ENCODE assay signal across 8 cellular contexts in genomic region chr11:61817471-61818202, GRCh38. TPM values are rescaled to one million over a fixed set of nuclear protein-coding genes. Genes with fewer than 3 reads are reported as not detected.
DNase-seq lines count a peak whose midpoint lies in the region; ATAC-seq and TF ChIP-seq lines count a peak whose summit lies in the region.
"Had no signal": no experiment of that assay in that cellular context is flagged by ENCODE, and none has a peak within 500 bp of the region (broad histone marks: within the 10 kb centered on the region; RNA-seq: fewer than 3 reads in every experiment).

No MANE protein-coding gene starts in this region.

- TF ChIP-seq CTCF in H9 (conservative IDR thresholded peaks at IDR 0.05) (no peak), SU-DHL-6 (IDR thresholded peaks at IDR 0.05; ENCODE audit: insufficient read depth, low read length, poor library complexity, severe bottlenecking) (no peak), foreskin keratinocyte (conservative IDR thresholded peaks at IDR 0.05) (no peak), spleen (IDR thresholded peaks at IDR 0.05 in 8 of 11, conservative IDR thresholded peaks at IDR 0.05 in 3 of 11) (no peak)

- H3K4me3 Mint-ChIP-seq in H9 = peak overlapping the region; percentile 84 to 94

- no peaks in the 10 kb centered on the region for H3K36me3 ChIP-seq in SU-DHL-6 (ENCODE audit: low read length)
- no peaks in the 10 kb centered on the region for H3K36me3 ChIP-seq in spleen
- H3K36me3 ChIP-seq: neutrophil had no signal

- no peak overlapping the region for H2BK15ac ChIP-seq in H9 (ENCODE audit: low read depth, low read length)

- peaks cover 0 to 2% of the 10 kb centered on the region in 2 experiments; a peak in 2 of 5 replicates for H3K9me3 Mint-ChIP-seq in H9

- H3K14ac ChIP-seq in H9 (ENCODE audit: insufficient read depth, low read length) = peak overlapping the region; percentile 79; the same call in 1 of the 2 replicates

- no peak overlapping the region for H2BK20ac ChIP-seq in H9 (ENCODE audit: low read depth, low read length, poor library complexity, severe bottlenecking)

- H3K4me1 ChIP-seq in H9 (ENCODE audit: insufficient read depth, low read length) (peaks cover 8% of the 10 kb centered on the region), foreskin keratinocyte (peaks cover 25% of the 10 kb centered on the region), spleen (peaks cover 3 to 39% (median 26%) of the 10 kb centered on the region in 6 donors)

- H3K27ac Mint-ChIP-seq in H9 = peak overlapping the region; percentile 84 to 96 (median 93)

- H3K9me2 ChIP-seq in SU-DHL-6 (replicated peaks; ENCODE audit: insufficient read depth, low read length) = no peaks in the 10 kb centered on the region

- H3K27ac ChIP-seq in H9 (ENCODE audit: insufficient read length, low read depth, low read length) (no peak overlapping the region), SU-DHL-6 (ENCODE audit: low read depth, low read length) (0 out of 2 replicates have a peak overlapping the region, but pooled peaks have one; percentile 10), foreskin keratinocyte (peak overlapping the region; percentile 17), spleen (peak overlapping the region in 7 of 8 donors; percentile 87 to 95 (median 92))

- no peak for ATAC-seq in foreskin keratinocyte
- ATAC-seq in HG02884 (IDR thresholded peaks at IDR 0.05; ENCODE audit: unreplicated experiment) = no peak

- no peaks in the 10 kb centered on the region for H3K9me3 ChIP-seq in H9 (ENCODE audit: control insufficient read depth, low read depth, low read length)
- H3K9me3 ChIP-seq in SU-DHL-6 (ENCODE audit: insufficient read depth, low read length) = no peaks in the 10 kb centered on the region
- no peaks in the 10 kb centered on the region for H3K9me3 ChIP-seq in spleen
- H3K9me3 ChIP-seq: neutrophil had no signal

- no peak overlapping the region for H3T11ph ChIP-seq in H9 (ENCODE audit: low read length)

- no CpG with 5 or more reads among the region's 6 CpGs for WGBS in H9 (ENCODE audit: extremely low coverage, insufficient read length, low lambda C conversion rate)
- 81 to 87% (median 85%) methylated on average over 6 of the region's 6 CpGs for WGBS in spleen, 5 donors

- H3K4me3 ChIP-seq in SU-DHL-6 (ENCODE audit: insufficient read depth, low read length, poor library complexity, severe bottlenecking) (peak overlapping the region; percentile 64), spleen (peak overlapping the region in 7 of 8 donors; percentile 56 to 85 (median 70))

- H2BK120ac ChIP-seq in H9 (ENCODE audit: low read depth, low read length, poor library complexity, severe bottlenecking) = no peak overlapping the region

- H3K9ac ChIP-seq in H9 (ENCODE audit: extremely low read depth, insufficient read length, low read length) = peak overlapping the region; percentile 74
- peak overlapping the region; percentile 73 for H3K9ac ChIP-seq in SU-DHL-6 (ENCODE audit: low read length)

- DNase-seq in H9 (no peak), foreskin keratinocyte (peak in 1 of 2 donors; percentile 12), spleen (no peak), UCSD-AML1 (lab: John Stamatoyannopoulos, UW; ENCODE audit: unreplicated experiment) (no peak)
- DNase-seq in activated CD4-positive, CD25-positive, alpha-beta regulatory T cell (lab: John Stamatoyannopoulos, UW) = no peak

- H2AFZ ChIP-seq in H9 (ENCODE audit: low read length) (no peak overlapping the region), SU-DHL-6 (ENCODE audit: low read depth, low read length, severe bottlenecking) (peak overlapping the region; percentile 65)

- H3K23me2 ChIP-seq in H9 (ENCODE audit: insufficient read length, low read depth, low read length, poor library complexity, severe bottlenecking) = peaks cover 6% of the 10 kb centered on the region

- no peaks in the 10 kb centered on the region for H3K27me3 Mint-ChIP-seq in H9 (ENCODE audit: low read depth)

- peaks cover 20% of the 10 kb centered on the region for H3F3A ChIP-seq in SU-DHL-6 (ENCODE audit: insufficient read depth)

- intact Hi-C loops in spleen (cut with DNase I; ENCODE audit: low total_unique reads) = no loop called here

- no peak overlapping the region for H4K91ac ChIP-seq in H9 (ENCODE audit: insufficient read length, low read depth, low read length)

- TF ChIP-seq POLR2A in spleen (IDR thresholded peaks at IDR 0.05) = no peak

- peak overlapping the region; percentile 41 for H3K4me2 ChIP-seq in H9 (ENCODE audit: insufficient read depth, insufficient read length, low read length)
- peak overlapping the region; percentile 64 for H3K4me2 ChIP-seq in SU-DHL-6 (ENCODE audit: low read depth, low read length, poor library complexity, severe bottlenecking)

- H3K4ac ChIP-seq in H9 (ENCODE audit: low read depth, low read length) = no peak overlapping the region

- H3K56ac ChIP-seq in H9 (ENCODE audit: insufficient read length, low read depth, low read length) = no peak overlapping the region

- no peak overlapping the region for H2BK5ac ChIP-seq in H9 (ENCODE audit: insufficient read length, low read length)

- H2AK5ac ChIP-seq in H9 (ENCODE audit: insufficient read length, low read length) = no peak overlapping the region

- no peak overlapping the region for H2BK12ac ChIP-seq in H9 (ENCODE audit: insufficient read length, low read depth, low read length)

- H4K8ac ChIP-seq in H9 (replicated peaks; ENCODE audit: insufficient read length, low read depth, low read length) = no peak overlapping the region

- no peak overlapping the region for H3K23ac ChIP-seq in H9 (ENCODE audit: insufficient read length, low read depth, low read length)

- no peaks in the 10 kb centered on the region for H3K79me1 ChIP-seq in H9 (ENCODE audit: insufficient read depth, low read depth, low read length, poor library complexity, severe bottlenecking)

- H4K20me1 ChIP-seq in H9 (ENCODE audit: control insufficient read depth, insufficient read depth, insufficient read length) = no peaks in the 10 kb centered on the region
- H4K20me1 ChIP-seq in SU-DHL-6 (ENCODE audit: low read depth, low read length) = no peaks in the 10 kb centered on the region

- peaks cover 19 to 22% of the 10 kb centered on the region in 2 experiments for H3K4me1 Mint-ChIP-seq in H9

- H3K36me3 Mint-ChIP-seq in H9 (ENCODE audit: insufficient read depth in 1 of 3, low read depth in 3 of 3) = peaks cover 18 to 25% (median 19%) of the 10 kb centered on the region in 3 experiments; a peak in 6 of 7 replicates

- no peaks in the 10 kb centered on the region for H3K27me3 ChIP-seq in H9 (ENCODE audit: insufficient read depth, low read length)
- no peaks in the 10 kb centered on the region for H3K27me3 ChIP-seq in SU-DHL-6 (ENCODE audit: low read length)
- no peaks in the 10 kb centered on the region for H3K27me3 ChIP-seq in foreskin keratinocyte
- H3K27me3 ChIP-seq in spleen (replicated peaks in 1 of 7) = peaks cover 0 to 34% (median 8%) of the 10 kb centered on the region in 7 donors

- H4K5ac ChIP-seq in H9 (ENCODE audit: insufficient read length, low read depth, low read length) = no peak overlapping the region

- H3K79me2 ChIP-seq in H9 (ENCODE audit: insufficient read depth, low read length) (peaks cover 5% of the 10 kb centered on the region; the same call in 1 of the 2 replicates), SU-DHL-6 (ENCODE audit: insufficient read depth, low read length) (0 out of 2 replicates have a peak, but pooled peaks cover 10% of the 10 kb centered on the region)

- no peak overlapping the region for H3K18ac ChIP-seq in H9 (ENCODE audit: insufficient read length, low read depth, low read length)

RNA-seq across cellular contexts. Expression of gene FADS1, which starts 0.8 kb away (rescaled TPM):
- total RNA-seq in H9 (2021) (125 and 126 TPM in 2 replicates), foreskin keratinocyte (88.0 and 97.3 TPM in 2 replicates), spleen (10 to 100 TPM in 6 of 7 donors, 1 to 10 TPM in 1; 8.6 to 25.6 (median 12.9) TPM)
- polyA plus RNA-seq in foreskin keratinocyte (40.1 and 41.6 TPM in 2 replicates), spleen (1 to 10 TPM; 2.2 to 6.7 (median 3.3) TPM)

RNA-seq across cellular contexts. Expression of gene FADS2, which starts 10.5 kb away (rescaled TPM):
- total RNA-seq in H9 (2021) (316 and 322 TPM in 2 replicates), foreskin keratinocyte (517 and 543 TPM in 2 replicates), spleen (10 to 100 TPM in 5 of 7 donors, 1 to 10 TPM in 2; 2.8 to 20.6 (median 11.1) TPM)
- polyA plus RNA-seq in foreskin keratinocyte (354 and 363 TPM in 2 replicates), spleen (10 to 100 TPM in 2 of 3 donors, 1 to 10 TPM in 1; 5.5 to 16.8 (median 14.6) TPM)

RNA-seq across cellular contexts. Expression of gene FEN1, which starts 24.9 kb away (rescaled TPM):
- total RNA-seq in H9 (2021) (114 and 115 TPM in 2 replicates), foreskin keratinocyte (73.6 and 92.9 TPM in 2 replicates), spleen (10 to 100 TPM in 5 of 7 donors, 1 to 10 TPM in 2; 8.9 to 17.2 (median 14.8) TPM)
- polyA plus RNA-seq in foreskin keratinocyte (64.5 and 79.3 TPM in 2 replicates), spleen (10 to 100 TPM in 2 of 3 donors, 1 to 10 TPM in 1; 7.3 to 16.7 (median 15.9) TPM)

RNA-seq across cellular contexts. Expression of gene TMEM258, which starts 25.2 kb away (rescaled TPM):
- total RNA-seq in H9 (2021) = 199 and 201 TPM in 2 replicates
- 133 and 163 TPM in 2 replicates for total RNA-seq in foreskin keratinocyte
- polyA plus RNA-seq in foreskin keratinocyte = 223 and 259 TPM in 2 replicates
- 10 to 100 TPM; 52.4 to 85.2 (median 62.0) TPM for total RNA-seq in spleen
- polyA plus RNA-seq in spleen = 100 to 1,000 TPM; 122 to 185 (median 125) TPM

Comparison
In these comparisons a context has a peak if more than half of its experiments do, and no peak if none do; other contexts are left out.
1. RNA of gene FADS2, which starts 10.5 kb away (total RNA-seq): 517 to 543 TPM in foreskin keratinocyte and 316 to 322 TPM in H9; 2.8 to 20.6 TPM in spleen; every median in the first group is over 10 times any median in the second.